Comparison of ENCODE assay signal across 1 cellular context in genomic region chr2:32427672-32428622, GRCh38.
TF ChIP-seq lines count a peak whose summit lies in the region.

No MANE protein-coding gene starts in this region.

TF ChIP-seq in WTC11, 78 proteins besides CTCF, POLR2A, EP300 and RAD21 (continued from another document):
- TF ChIP-seq E2F1 (CRISPR knock-in tag; IDR thresholded peaks at IDR 0.05) (no peak), TP53 (CRISPR knock-in tag; IDR thresholded peaks at IDR 0.05) (no peak), ZNF416 (CRISPR knock-in tag; IDR thresholded peaks at IDR 0.05) (no peak), KAT7 (CRISPR knock-in tag; IDR thresholded peaks at IDR 0.05; ENCODE audit: borderline replicate concordance) (no peak), ATF2 (CRISPR knock-in tag; IDR thresholded peaks at IDR 0.05; ENCODE audit: borderline replicate concordance, low read depth) (no peak)
